In the genomic region with DNA sequence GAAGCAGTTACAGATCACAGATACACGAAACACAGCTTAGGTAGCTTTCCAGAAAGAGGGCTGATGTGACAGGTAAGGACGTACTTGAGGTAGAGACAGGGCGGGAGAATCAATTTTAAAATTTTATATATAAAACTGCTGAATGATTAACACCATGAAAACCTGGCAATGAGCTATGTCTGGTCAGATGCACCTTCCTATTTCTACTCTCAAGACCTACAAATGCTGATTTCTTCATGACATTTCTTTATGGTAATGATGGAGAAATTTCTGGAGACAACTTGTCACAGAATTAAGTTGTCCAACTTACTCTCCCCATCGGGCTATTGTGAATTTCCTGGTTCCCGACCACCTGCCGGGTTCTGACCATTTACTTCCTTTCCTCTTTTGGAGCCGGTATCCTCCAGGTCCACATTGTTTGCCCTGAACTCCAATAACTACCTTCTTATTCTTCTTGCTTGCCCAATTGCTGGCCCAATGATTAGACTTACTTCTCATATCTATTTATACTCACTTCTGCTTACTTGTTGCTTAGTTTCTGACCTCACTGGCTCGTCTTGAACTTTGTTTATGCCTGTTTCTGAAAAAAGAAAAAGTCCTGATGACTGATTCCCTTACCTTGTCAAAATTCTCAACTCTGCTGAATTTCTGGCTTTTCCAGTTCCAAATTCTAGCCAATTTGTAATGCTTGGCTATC, we compare ENCODE assay signal across 10 cellular contexts. TPM values are rescaled to one million over a fixed set of nuclear protein-coding genes. Genes with fewer than 3 reads are reported as not detected.
DNase-seq lines count a peak whose midpoint lies in the region; ATAC-seq lines count a peak whose summit lies in the region.
"Had no signal": no experiment of that assay in that cellular context is flagged by ENCODE, and none has a peak within 500 bp of the region (broad histone marks: within the 10 kb centered on the region; RNA-seq: fewer than 3 reads in every experiment).

No MANE protein-coding gene starts in this region.

- DNase-seq in stimulated activated naive CD8-positive, alpha-beta T cell treated with anti-CD3 and anti-CD28 coated beads, Interleukin-15, Interleukin-2, amounts not matched to agents 100 U/mL and 50 U/mL, for 24 hours, result no peak
- DNase-seq in NOMO-1 treated with DMSO at 0.1 percent for 48 hours (lab: John Stamatoyannopoulos, UW; ENCODE audit: unreplicated experiment) (peak; percentile 93), right cardiac atrium (no peak), COLO668 (lab: John Stamatoyannopoulos, UW; ENCODE audit: unreplicated experiment) (no peak), mucosa of gallbladder (ENCODE audit: low spot score) (no peak)
- DNase-seq in activated CD4-positive, alpha-beta T cell treated with anti-CD3 and anti-CD28 coated beads for 1 hour, result no peak
- DNase-seq: amygdala, NCI-H1417 had no signal

- peak overlapping the region; percentile 56 for H3K27ac Mint-ChIP-seq in stimulated activated naive CD8-positive, alpha-beta T cell treated with anti-CD3 and anti-CD28 coated beads, Interleukin-15, Interleukin-2, amounts not matched to agents 100 ng/mL and 50 ng/mL, for 24 hours

- H3K4me3 Mint-ChIP-seq in stimulated activated naive CD8-positive, alpha-beta T cell treated with anti-CD3 and anti-CD28 coated beads, Interleukin-15, Interleukin-2, amounts not matched to agents 100 ng/mL and 50 ng/mL, for 24 hours, result no peak overlapping the region

- H3K4me1 ChIP-seq in right cardiac atrium (ENCODE audit: control insufficient read depth, insufficient read depth, low read length), result no peaks in the 10 kb centered on the region

- no peaks in the 10 kb centered on the region for H3K27me3 ChIP-seq in right cardiac atrium (ENCODE audit: control insufficient read depth, insufficient read depth)

- no peak overlapping the region for H3K27ac ChIP-seq in right cardiac atrium (ENCODE audit: low read length)

- no peak overlapping the region for H3K4me3 ChIP-seq in right cardiac atrium (ENCODE audit: low read length)

- WGBS in right cardiac atrium, result 78% methylated on average over 8 of the region's 8 CpGs

- H3K27me3 Mint-ChIP-seq in stimulated activated naive CD8-positive, alpha-beta T cell treated with anti-CD3 and anti-CD28 coated beads, Interleukin-15, Interleukin-2, amounts not matched to agents 100 ng/mL and 50 ng/mL, for 24 hours, result no peaks in the 10 kb centered on the region

- H3K9me3 ChIP-seq in right cardiac atrium (ENCODE audit: control insufficient read depth, low read length), result no peaks in the 10 kb centered on the region

- peaks cover 8% of the 10 kb centered on the region for H3K4me1 Mint-ChIP-seq in stimulated activated naive CD8-positive, alpha-beta T cell treated with anti-CD3 and anti-CD28 coated beads, Interleukin-15, Interleukin-2, amounts not matched to agents 100 ng/mL and 50 ng/mL, for 24 hours (ENCODE audit: low read depth)

- intact Hi-C loops in right cardiac atrium (cut with DNase I), result no loop called here

- peaks cover 10% of the 10 kb centered on the region for H3K9me3 Mint-ChIP-seq in stimulated activated naive CD8-positive, alpha-beta T cell treated with anti-CD3 and anti-CD28 coated beads, Interleukin-15, Interleukin-2, amounts not matched to agents 100 ng/mL and 50 ng/mL, for 24 hours

- ATAC-seq in stimulated activated naive CD8-positive, alpha-beta T cell treated with anti-CD3 and anti-CD28 coated beads, Interleukin-15, Interleukin-2, amounts not matched to agents 100 U/mL and 50 U/mL, for 24 hours, result no peak
- peak; percentile 84 for ATAC-seq in HG02970 (IDR thresholded peaks at IDR 0.05; ENCODE audit: low FRiP score, unreplicated experiment)
- no peak for ATAC-seq in right cardiac atrium

- peaks cover 4% of the 10 kb centered on the region for H3K36me3 Mint-ChIP-seq in stimulated activated naive CD8-positive, alpha-beta T cell treated with anti-CD3 and anti-CD28 coated beads, Interleukin-15, Interleukin-2, amounts not matched to agents 100 ng/mL and 50 ng/mL, for 24 hours (ENCODE audit: low read depth)

RNA-seq across cellular contexts. Expression of gene ATP2B1, which starts 12.8 kb away (rescaled TPM):
- 10 to 100 TPM; 13.0 to 19.0 (median 16.6) TPM for total RNA-seq in right cardiac atrium
- polyA plus RNA-seq in right cardiac atrium, result 6.1 TPM
- 44.0 TPM for total RNA-seq in mucosa of gallbladder
